ENCODE assay signal across 2 cellular contexts in the genomic region with DNA sequence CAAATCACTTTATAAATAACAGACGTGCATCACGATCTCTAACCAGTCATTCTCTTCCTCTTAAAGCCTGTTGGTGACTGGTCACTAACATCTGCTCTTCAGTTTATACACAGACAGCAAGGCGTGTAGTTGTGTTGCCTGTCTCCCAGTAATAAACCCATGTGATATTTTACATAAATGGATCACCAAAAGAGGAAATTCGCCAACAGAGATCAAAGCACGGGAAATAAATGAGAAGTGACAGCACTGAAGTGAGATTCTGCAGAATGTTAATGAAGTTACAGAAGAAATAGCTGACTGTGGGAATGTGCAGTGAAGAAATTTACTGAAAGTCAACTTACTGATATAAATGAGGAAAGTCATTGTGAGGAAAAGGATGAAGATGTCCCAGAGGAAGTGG.
TF ChIP-seq lines count a peak whose summit lies in the region.

No MANE protein-coding gene starts in this region.

TF ChIP-seq in IMR-90, 13 proteins besides CTCF, POLR2A, EP300 and RAD21:
- TF ChIP-seq CEBPB (IDR thresholded peaks at IDR 0.05; ENCODE audit: low read depth, low read length) = no peak
- TF ChIP-seq FOS (IDR thresholded peaks at IDR 0.05; ENCODE audit: low read depth, low read length) = no peak
- no peak for TF ChIP-seq ELK1 (IDR thresholded peaks at IDR 0.05; ENCODE audit: borderline replicate concordance, low read depth, low read length)
- TF ChIP-seq SMC3 (IDR thresholded peaks at IDR 0.05; ENCODE audit: low read depth, low read length) = no peak
- TF ChIP-seq BHLHE40 (IDR thresholded peaks at IDR 0.05; ENCODE audit: low read depth, low read length) = no peak
- TF ChIP-seq RCOR1 (IDR thresholded peaks at IDR 0.05; ENCODE audit: insufficient replicate concordance, low read length) = no peak
- TF ChIP-seq MAZ (IDR thresholded peaks at IDR 0.05; ENCODE audit: borderline replicate concordance, low read depth, low read length) = no peak
- TF ChIP-seq, protein P1, sequence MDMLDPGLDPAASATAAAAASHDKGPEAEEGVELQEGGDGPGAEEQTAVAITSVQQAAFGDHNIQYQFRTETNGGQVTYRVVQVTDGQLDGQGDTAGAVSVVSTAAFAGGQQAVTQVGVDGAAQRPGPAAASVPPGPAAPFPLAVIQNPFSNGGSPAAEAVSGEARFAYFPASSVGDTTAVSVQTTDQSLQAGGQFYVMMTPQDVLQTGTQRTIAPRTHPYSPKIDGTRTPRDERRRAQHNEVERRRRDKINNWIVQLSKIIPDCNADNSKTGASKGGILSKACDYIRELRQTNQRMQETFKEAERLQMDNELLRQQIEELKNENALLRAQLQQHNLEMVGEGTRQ (IDR thresholded peaks at IDR 0.05; ENCODE audit: low read depth, low read length) = no peak
- TF ChIP-seq NFE2L2 (IDR thresholded peaks at IDR 0.05; ENCODE audit: low read depth, low read length) = no peak
- TF ChIP-seq MAFK (IDR thresholded peaks at IDR 0.05; ENCODE audit: low read depth, low read length) = no peak
- TF ChIP-seq MXI1 (IDR thresholded peaks at IDR 0.05; ENCODE audit: borderline replicate concordance, low read depth, low read length) = no peak

TF ChIP-seq in WTC11, 78 proteins besides CTCF, POLR2A, EP300 and RAD21:
- no peak for TF ChIP-seq ZNF512 (CRISPR knock-in tag; IDR thresholded peaks at IDR 0.05; ENCODE audit: borderline replicate concordance)
- no peak for TF ChIP-seq ZNF671 (CRISPR knock-in tag; IDR thresholded peaks at IDR 0.05)
- TF ChIP-seq, protein P2, sequence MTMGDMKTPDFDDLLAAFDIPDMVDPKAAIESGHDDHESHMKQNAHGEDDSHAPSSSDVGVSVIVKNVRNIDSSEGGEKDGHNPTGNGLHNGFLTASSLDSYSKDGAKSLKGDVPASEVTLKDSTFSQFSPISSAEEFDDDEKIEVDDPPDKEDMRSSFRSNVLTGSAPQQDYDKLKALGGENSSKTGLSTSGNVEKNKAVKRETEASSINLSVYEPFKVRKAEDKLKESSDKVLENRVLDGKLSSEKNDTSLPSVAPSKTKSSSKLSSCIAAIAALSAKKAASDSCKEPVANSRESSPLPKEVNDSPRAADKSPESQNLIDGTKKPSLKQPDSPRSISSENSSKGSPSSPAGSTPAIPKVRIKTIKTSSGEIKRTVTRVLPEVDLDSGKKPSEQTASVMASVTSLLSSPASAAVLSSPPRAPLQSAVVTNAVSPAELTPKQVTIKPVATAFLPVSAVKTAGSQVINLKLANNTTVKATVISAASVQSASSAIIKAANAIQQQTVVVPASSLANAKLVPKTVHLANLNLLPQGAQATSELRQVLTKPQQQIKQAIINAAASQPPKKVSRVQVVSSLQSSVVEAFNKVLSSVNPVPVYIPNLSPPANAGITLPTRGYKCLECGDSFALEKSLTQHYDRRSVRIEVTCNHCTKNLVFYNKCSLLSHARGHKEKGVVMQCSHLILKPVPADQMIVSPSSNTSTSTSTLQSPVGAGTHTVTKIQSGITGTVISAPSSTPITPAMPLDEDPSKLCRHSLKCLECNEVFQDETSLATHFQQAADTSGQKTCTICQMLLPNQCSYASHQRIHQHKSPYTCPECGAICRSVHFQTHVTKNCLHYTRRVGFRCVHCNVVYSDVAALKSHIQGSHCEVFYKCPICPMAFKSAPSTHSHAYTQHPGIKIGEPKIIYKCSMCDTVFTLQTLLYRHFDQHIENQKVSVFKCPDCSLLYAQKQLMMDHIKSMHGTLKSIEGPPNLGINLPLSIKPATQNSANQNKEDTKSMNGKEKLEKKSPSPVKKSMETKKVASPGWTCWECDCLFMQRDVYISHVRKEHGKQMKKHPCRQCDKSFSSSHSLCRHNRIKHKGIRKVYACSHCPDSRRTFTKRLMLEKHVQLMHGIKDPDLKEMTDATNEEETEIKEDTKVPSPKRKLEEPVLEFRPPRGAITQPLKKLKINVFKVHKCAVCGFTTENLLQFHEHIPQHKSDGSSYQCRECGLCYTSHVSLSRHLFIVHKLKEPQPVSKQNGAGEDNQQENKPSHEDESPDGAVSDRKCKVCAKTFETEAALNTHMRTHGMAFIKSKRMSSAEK (CRISPR knock-in tag; IDR thresholded peaks at IDR 0.05; ENCODE audit: borderline replicate concordance) = no peak
- TF ChIP-seq SMAD4 (CRISPR knock-in tag; IDR thresholded peaks at IDR 0.05) = no peak
- TF ChIP-seq E2F4 (CRISPR knock-in tag; IDR thresholded peaks at IDR 0.05; ENCODE audit: borderline replicate concordance, low read depth) = no peak
- TF ChIP-seq, protein P3, sequence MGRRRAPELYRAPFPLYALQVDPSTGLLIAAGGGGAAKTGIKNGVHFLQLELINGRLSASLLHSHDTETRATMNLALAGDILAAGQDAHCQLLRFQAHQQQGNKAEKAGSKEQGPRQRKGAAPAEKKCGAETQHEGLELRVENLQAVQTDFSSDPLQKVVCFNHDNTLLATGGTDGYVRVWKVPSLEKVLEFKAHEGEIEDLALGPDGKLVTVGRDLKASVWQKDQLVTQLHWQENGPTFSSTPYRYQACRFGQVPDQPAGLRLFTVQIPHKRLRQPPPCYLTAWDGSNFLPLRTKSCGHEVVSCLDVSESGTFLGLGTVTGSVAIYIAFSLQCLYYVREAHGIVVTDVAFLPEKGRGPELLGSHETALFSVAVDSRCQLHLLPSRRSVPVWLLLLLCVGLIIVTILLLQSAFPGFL (CRISPR knock-in tag; IDR thresholded peaks at IDR 0.05; ENCODE audit: borderline replicate concordance) = no peak
- no peak for TF ChIP-seq MAX (CRISPR knock-in tag; IDR thresholded peaks at IDR 0.05)
- TF ChIP-seq KAT7 (CRISPR knock-in tag; IDR thresholded peaks at IDR 0.05; ENCODE audit: borderline replicate concordance) = no peak
- TF ChIP-seq CREM (CRISPR knock-in tag; IDR thresholded peaks at IDR 0.05) = no peak
- no peak for TF ChIP-seq ZNF423 (CRISPR knock-in tag; IDR thresholded peaks at IDR 0.05)
TF ChIP-seq in WTC11: peak in this region for 0.
